ENCODE assay signal across 8 cellular contexts in the genomic region with DNA sequence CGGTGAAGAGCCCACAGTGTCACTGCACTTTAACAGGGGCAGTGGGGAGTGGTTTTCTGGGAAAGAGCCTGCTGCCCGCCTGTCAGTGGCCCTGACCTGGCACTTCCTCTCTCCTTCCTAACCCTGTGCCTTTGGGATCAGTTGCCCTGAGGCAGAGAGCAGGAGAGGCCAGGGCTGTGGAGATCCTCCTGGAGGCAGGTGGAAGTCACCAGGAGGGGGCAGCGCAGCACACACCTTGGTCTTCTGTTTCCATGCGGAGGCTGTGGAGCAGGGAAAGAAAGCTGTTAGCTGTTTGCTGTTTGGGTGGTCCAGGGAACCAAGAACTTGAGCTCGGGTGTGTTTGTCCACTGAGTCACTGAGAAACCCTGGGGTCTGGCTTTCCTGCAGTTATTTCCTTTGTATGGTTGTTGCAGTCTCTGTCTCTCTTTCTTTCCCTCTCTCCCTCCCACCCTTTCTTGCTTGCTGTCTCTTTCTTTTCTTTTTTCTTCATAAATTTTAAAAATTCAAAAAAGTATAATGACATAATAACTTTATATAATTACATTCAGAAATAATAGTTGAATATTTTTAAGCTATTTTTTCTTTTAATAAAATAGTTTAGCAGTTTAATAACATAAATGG. TPM values are rescaled to one million over a fixed set of nuclear protein-coding genes. Genes with fewer than 3 reads are reported as not detected.
A peak's percentile ranks its signal among the peaks of the same experiment; 100 is the strongest.
DNase-seq lines count a peak whose midpoint lies in the region; ATAC-seq and TF ChIP-seq lines count a peak whose summit lies in the region.

No MANE protein-coding gene starts in this region.

- H3K9me3 ChIP-seq in CD4-positive, CD25-positive, alpha-beta regulatory T cell (ENCODE audit: control insufficient read depth in 2 of 2, low read length in 2 of 2): no peaks in the 10 kb centered on the region
- H3K9me3 ChIP-seq in vagina: no peaks in the 10 kb centered on the region

- no peaks in the 10 kb centered on the region for H3K36me3 Mint-ChIP-seq in CD4-positive, CD25-positive, alpha-beta regulatory T cell

- peak in 2 of 3 donors; percentile 4 to 24 for DNase-seq in CD4-positive, CD25-positive, alpha-beta regulatory T cell
- DNase-seq in GM20000 (ENCODE audit: low spot score) (peak; percentile 65), NCI-H146 (lab: John Stamatoyannopoulos, UW) (peak; percentile 49), fibroblast of the aortic adventitia (ENCODE audit: low read depth) (peak; percentile 31), nucleus accumbens (lab: John Stamatoyannopoulos, UW) (peak in 34 of 56 donors; percentile 11 to 75 (median 39)), vagina (ENCODE audit: extremely low spot score in 2 of 2) (no peak)
- peak; percentile 73 for DNase-seq in activated CD8-positive, alpha-beta memory T cell treated with anti-CD3 and anti-CD28 coated beads, Interleukin-2, amount 50 U/mL, for 48 hours

- TF ChIP-seq CTCF in GM20000 (IDR thresholded peaks at IDR 0.05; ENCODE audit: extremely low read depth, missing control alignments) (peak; percentile 90), fibroblast of the aortic adventitia (IDR thresholded peaks at IDR 0.05; ENCODE audit: insufficient read depth, low read length) (peak; percentile 48), vagina (IDR thresholded peaks at IDR 0.05) (peak; percentile 23 to 51 (median 48))

- peaks cover 0 to 1% (median 0%) of the 10 kb centered on the region in 7 donors for H3K9me3 Mint-ChIP-seq in CD4-positive, CD25-positive, alpha-beta regulatory T cell

- H3K27ac ChIP-seq in CD4-positive, CD25-positive, alpha-beta regulatory T cell (ENCODE audit: insufficient read depth, low read length, poor library complexity, severe bottlenecking): no peak overlapping the region
- H3K27ac ChIP-seq in vagina: no peak overlapping the region

- H3K27ac Mint-ChIP-seq in CD4-positive, CD25-positive, alpha-beta regulatory T cell: no peak overlapping the region

- no peaks in the 10 kb centered on the region for H3K4me1 Mint-ChIP-seq in CD4-positive, CD25-positive, alpha-beta regulatory T cell

- intact Hi-C loops in vagina (cut with DNase I): no loop called here

- no peak for TF ChIP-seq POLR2A in vagina (IDR thresholded peaks at IDR 0.05)

- no peak overlapping the region for H3K4me3 Mint-ChIP-seq in CD4-positive, CD25-positive, alpha-beta regulatory T cell

- ATAC-seq in CD4-positive, CD25-positive, alpha-beta regulatory T cell (ENCODE audit: low read depth in 2 of 2): no peak
- ATAC-seq in GM18861 (IDR thresholded peaks at IDR 0.05; ENCODE audit: unreplicated experiment): no peak

- H3K27me3 ChIP-seq in CD4-positive, CD25-positive, alpha-beta regulatory T cell (ENCODE audit: control insufficient read depth, insufficient read depth, low read length): no peaks in the 10 kb centered on the region
- H3K27me3 ChIP-seq in vagina: no peaks in the 10 kb centered on the region

- H3K4me3 ChIP-seq in CD4-positive, CD25-positive, alpha-beta regulatory T cell (ENCODE audit: low read depth, low read length): no peak overlapping the region
- H3K4me3 ChIP-seq in fibroblast of the aortic adventitia (ENCODE audit: low read depth, low read length) (no peak overlapping the region), vagina (no peak overlapping the region)

- no peaks in the 10 kb centered on the region for H3K27me3 Mint-ChIP-seq in CD4-positive, CD25-positive, alpha-beta regulatory T cell

- no peaks in the 10 kb centered on the region for H3K4me1 ChIP-seq in CD4-positive, CD25-positive, alpha-beta regulatory T cell (ENCODE audit: control insufficient read depth, insufficient read depth, low read length, poor library complexity, severe bottlenecking)
- peaks cover 15% of the 10 kb centered on the region for H3K4me1 ChIP-seq in vagina

- H3K36me3 ChIP-seq in CD4-positive, CD25-positive, alpha-beta regulatory T cell (ENCODE audit: control insufficient read depth, insufficient read depth, low read length): no peaks in the 10 kb centered on the region
- no peaks in the 10 kb centered on the region for H3K36me3 ChIP-seq in vagina

RNA-seq across cellular contexts. Expression of gene NTRK2, which starts 28.1 kb away (rescaled TPM):
- total RNA-seq in CD4-positive, CD25-positive, alpha-beta regulatory T cell: 0.12 TPM
- under 1 TPM in 1 of 4 donors, not detected in 3; 0.02 TPM for polyA plus RNA-seq in CD4-positive, CD25-positive, alpha-beta regulatory T cell
- 3.3 and 9.7 TPM in 2 replicates for total RNA-seq in fibroblast of the aortic adventitia (ENCODE audit: low replicate concordance)
- total RNA-seq in vagina: 16.0 TPM

Comparison
In these comparisons a context has a peak if more than half of its experiments do, and no peak if none do; other contexts are left out.
1. DNase-seq: peak in CD4-positive, CD25-positive, alpha-beta regulatory T cell (2 of 3), GM20000 (single experiment), NCI-H146 (single experiment), activated CD8-positive, alpha-beta memory T cell treated with anti-CD3 and anti-CD28 coated beads, Interleukin-2, amount 50 U/mL, for 48 hours (single experiment), fibroblast of the aortic adventitia (single experiment) and nucleus accumbens (34 of 56); none in vagina (0 of 2).
2. Peak in every context shown above with its lines, with median percentiles within 50 percentile points of each other: CTCF ChIP-seq.